ENCODE assay signal across 18 cellular contexts in genomic region chr13:28564030-28564429, GRCh38.
A peak's percentile ranks its signal among the peaks of the same experiment; 100 is the strongest.
DNase-seq lines count a peak whose midpoint lies in the region; ATAC-seq and TF ChIP-seq lines count a peak whose summit lies in the region.
"Had no signal": no experiment of that assay in that cellular context is flagged by ENCODE, and none has a peak within 500 bp of the region (broad histone marks: within the 10 kb centered on the region; RNA-seq: fewer than 3 reads in every experiment).

No MANE protein-coding gene starts in this region.

- no peak for TF ChIP-seq POLR2A in transverse colon (IDR thresholded peaks at IDR 0.05)

- H3K79me2 ChIP-seq in neural progenitor cell (ENCODE audit: low read depth): no peaks in the 10 kb centered on the region

- H3K9ac ChIP-seq in neural progenitor cell: no peak overlapping the region

- POLR2A ChIA-PET in activated CD8-positive, alpha-beta T cell treated with anti-CD3 and anti-CD28 coated beads, Interleukin-2, amount 10 ng/mL, durations not matched to agents 7 days and 5 days (lab: Charles Lee): no interaction called here

- TF ChIP-seq CTCF in transverse colon (IDR thresholded peaks at IDR 0.05) (no peak), neural progenitor cell (IDR thresholded peaks at IDR 0.05) (no peak)

- H3K4me1 ChIP-seq in transverse colon (no peaks in the 10 kb centered on the region), neural progenitor cell (no peaks in the 10 kb centered on the region)

- no peak overlapping the region for H3K27ac ChIP-seq in transverse colon
- H3K27ac ChIP-seq in neural progenitor cell: no peak overlapping the region

- H3F3A ChIP-seq in neural progenitor cell (ENCODE audit: low read depth): no peaks in the 10 kb centered on the region

- ATAC-seq in activated CD8-positive, alpha-beta T cell treated with anti-CD3 and anti-CD28 coated beads, Interleukin-2, amount 10 ng/mL, durations not matched to agents 7 days and 5 days: no peak
- ATAC-seq: activated CD4-positive, alpha-beta T cell treated with anti-CD3 and anti-CD28 coated beads for 36 hours had no signal

- H3K27ac Mint-ChIP-seq in activated CD8-positive, alpha-beta T cell treated with anti-CD3 and anti-CD28 coated beads, Interleukin-2, amount 10 ng/mL, durations not matched to agents 7 days and 5 days: no peak overlapping the region
- H3K27ac Mint-ChIP-seq in neural progenitor cell: no peak overlapping the region
- H3K27ac Mint-ChIP-seq: activated CD4-positive, alpha-beta T cell treated with anti-CD3 and anti-CD28 coated beads for 36 hours had no signal

- H3K36me3 Mint-ChIP-seq in activated CD8-positive, alpha-beta T cell treated with anti-CD3 and anti-CD28 coated beads, Interleukin-2, amount 10 ng/mL, durations not matched to agents 7 days and 5 days (ENCODE audit: low read depth): no peaks in the 10 kb centered on the region
- no peaks in the 10 kb centered on the region for H3K36me3 Mint-ChIP-seq in neural progenitor cell
- H3K36me3 Mint-ChIP-seq: naive B cell had no signal

- CTCF ChIA-PET in activated CD8-positive, alpha-beta T cell treated with anti-CD3 and anti-CD28 coated beads, Interleukin-2, amount 10 ng/mL, durations not matched to agents 7 days and 5 days (lab: Charles Lee): no interaction called here

- no peak for TF ChIP-seq EP300 in transverse colon (IDR thresholded peaks at IDR 0.05; ENCODE audit: low read depth)

- H3K27me3 Mint-ChIP-seq in activated CD8-positive, alpha-beta T cell treated with anti-CD3 and anti-CD28 coated beads, Interleukin-2, amount 10 ng/mL, durations not matched to agents 7 days and 5 days (ENCODE audit: low read depth): peaks cover 9% of the 10 kb centered on the region
- peaks cover 4% of the 10 kb centered on the region for H3K27me3 Mint-ChIP-seq in neural progenitor cell (ENCODE audit: insufficient read depth, low read depth)
- H3K27me3 Mint-ChIP-seq: activated CD4-positive, alpha-beta T cell treated with anti-CD3 and anti-CD28 coated beads for 36 hours had no signal

- no peaks in the 10 kb centered on the region for H3K9me3 ChIP-seq in transverse colon
- no peaks in the 10 kb centered on the region for H3K9me3 ChIP-seq in neural progenitor cell (ENCODE audit: low read depth)
- H3K9me3 ChIP-seq: Caco-2 had no signal

- no peak overlapping the region for H3K4me2 ChIP-seq in neural progenitor cell

- no peaks in the 10 kb centered on the region for H3K36me3 ChIP-seq in transverse colon
- no peaks in the 10 kb centered on the region for H3K36me3 ChIP-seq in neural progenitor cell

- in situ Hi-C loops in transverse colon (cut with MboI; ENCODE audit: low pct_ligation_motif_present in 1 of 4, low pct_unique_long_range_greater_than_20kb in 1 of 4, low sequenced_read_pairs in 3 of 4): no loop called here

- DNase-seq in HPDE6-E6E7 (ENCODE audit: extremely low spot score) (peak; percentile 4), NCI-H345 treated with DMSO at 0.1 percent for 48 hours (lab: John Stamatoyannopoulos, UW; ENCODE audit: unreplicated experiment) (peak; percentile 9), iPS-NIHi11 (ENCODE audit: low spot score) (peak; percentile 54), transverse colon (peak; percentile 69), activated gamma-delta T cell treated with Interleukin-2 at 50 U/mL for 16 hours (no peak), neural progenitor cell (ENCODE audit: low spot score) (no peak)
- no peak for DNase-seq in activated CD8-positive, alpha-beta T cell treated with anti-CD3 and anti-CD28 coated beads, Interleukin-2, amount 10 ng/mL, durations not matched to agents 7 days and 5 days
- DNase-seq: activated CD4-positive, alpha-beta T cell treated with anti-CD3 and anti-CD28 coated beads for 36 hours; activated CD8-positive, alpha-beta memory T cell treated with anti-CD3 and anti-CD28 coated beads, Interleukin-2, amount 50 U/mL, for 4 hours; activated gamma-delta T cell; AML-193; foreskin fibroblast; HCEC 1CT; naive B cell; NCI-H1436; stimulated activated CD4-positive, alpha-beta T cell treated with anti-CD3 and anti-CD28 coated beads, Interleukin-4, amount 100 ng/mL, for 24 hours; substantia nigra had no signal

- 38 to 57% methylated on average over 8 to 10 of the region's 10 CpGs for WGBS in transverse colon (ENCODE audit: low coverage in 1 of 2), 2 donors

- H3K27me3 ChIP-seq in transverse colon (no peaks in the 10 kb centered on the region), neural progenitor cell (no peaks in the 10 kb centered on the region)

- no peaks in the 10 kb centered on the region for H4K20me1 ChIP-seq in neural progenitor cell (ENCODE audit: low read depth)

- no peaks in the 10 kb centered on the region for H3K4me1 Mint-ChIP-seq in activated CD8-positive, alpha-beta T cell treated with anti-CD3 and anti-CD28 coated beads, Interleukin-2, amount 10 ng/mL, durations not matched to agents 7 days and 5 days (ENCODE audit: low read depth)
- no peaks in the 10 kb centered on the region for H3K4me1 Mint-ChIP-seq in neural progenitor cell
- H3K4me1 Mint-ChIP-seq: activated CD4-positive, alpha-beta T cell treated with anti-CD3 and anti-CD28 coated beads for 36 hours; naive B cell had no signal

- no peak overlapping the region for H3K4me3 Mint-ChIP-seq in activated CD8-positive, alpha-beta T cell treated with anti-CD3 and anti-CD28 coated beads, Interleukin-2, amount 10 ng/mL, durations not matched to agents 7 days and 5 days
- H3K4me3 Mint-ChIP-seq in neural progenitor cell: no peak overlapping the region
- H3K4me3 Mint-ChIP-seq: activated CD4-positive, alpha-beta T cell treated with anti-CD3 and anti-CD28 coated beads for 36 hours; naive B cell had no signal

- H3K4me3 ChIP-seq in transverse colon (no peak overlapping the region), neural progenitor cell (no peak overlapping the region)

- H2AFZ ChIP-seq in neural progenitor cell (replicated peaks): no peak overlapping the region

- intact Hi-C loops in transverse colon (cut with DNase I; ENCODE audit: low total_unique reads): no loop called here

- H3K9me3 Mint-ChIP-seq in activated CD8-positive, alpha-beta T cell treated with anti-CD3 and anti-CD28 coated beads, Interleukin-2, amount 10 ng/mL, durations not matched to agents 7 days and 5 days (ENCODE audit: insufficient read depth): no peaks in the 10 kb centered on the region
- H3K9me3 Mint-ChIP-seq in neural progenitor cell: no peaks in the 10 kb centered on the region
- H3K9me3 Mint-ChIP-seq: naive B cell had no signal

Comparison
In these comparisons a context has a peak if more than half of its experiments do, and no peak if none do; other contexts are left out.
1. DNase-seq: peak in HPDE6-E6E7 (single experiment), NCI-H345 treated with DMSO at 0.1 percent for 48 hours (single experiment), iPS-NIHi11 (single experiment) and transverse colon (single experiment); none in activated gamma-delta T cell treated with Interleukin-2 at 50 U/mL for 16 hours (single experiment), activated CD8-positive, alpha-beta T cell treated with anti-CD3 and anti-CD28 coated beads, Interleukin-2, amount 10 ng/mL, durations not matched to agents 7 days and 5 days (single experiment) and neural progenitor cell (single experiment).